In genomic region chr2:60560734-60561649, GRCh38 we compare ENCODE assay signal across 8 cellular contexts. TPM values are rescaled to one million over a fixed set of nuclear protein-coding genes. Genes with fewer than 3 reads are reported as not detected.
A peak's percentile ranks its signal among the peaks of the same experiment; 100 is the strongest.
DNase-seq lines count a peak whose midpoint lies in the region; ATAC-seq, FAIRE-seq and TF ChIP-seq lines count a peak whose summit lies in the region.

No MANE protein-coding gene starts in this region.

- H3K27ac ChIP-seq in RWPE1, result no peak overlapping the region
- no peak overlapping the region for H3K27ac ChIP-seq in foreskin keratinocyte

- peak; percentile 34 for TF ChIP-seq CTCF in RWPE1 (conservative IDR thresholded peaks at IDR 0.05; ENCODE audit: low read depth)
- TF ChIP-seq CTCF in foreskin keratinocyte (conservative IDR thresholded peaks at IDR 0.05), result peak; percentile 71

- H3K27me3 ChIP-seq in foreskin keratinocyte, result peaks cover 33% of the 10 kb centered on the region

- CTCF ChIA-PET in RWPE1 (lab: Yijun Ruan, JAX), result interaction anchor here (0.5 to 2.5 kb wide), 11 partner anchors 9 to 777 kb away, joined by 3 to 24 read pairs (median 3); no protein-coding TSS in a partner anchor

- ATAC-seq in HG03066 (IDR thresholded peaks at IDR 0.05; ENCODE audit: low read depth, unreplicated experiment) (peak; percentile 48), foreskin keratinocyte (peak; percentile 76), HG02763 (IDR thresholded peaks at IDR 0.05; ENCODE audit: unreplicated experiment) (no peak)
- ATAC-seq in stimulated activated naive CD8-positive, alpha-beta T cell treated with anti-CD3 and anti-CD28 coated beads, Interleukin-15, Interleukin-2, amounts not matched to agents 100 U/mL and 50 U/mL, for 24 hours, result peak; percentile 33

- POLR2A ChIA-PET in RWPE1 (lab: Yijun Ruan, JAX; ENCODE audit: low non-redundant PET), result no interaction called here

- DNase-seq in AML-193 (lab: John Stamatoyannopoulos, UW) (peak; percentile 22 to 40), GM12892 (ENCODE audit: insufficient read length) (no peak), RWPE1 (ENCODE audit: low spot score) (peak; percentile 20), foreskin keratinocyte (peak in 1 of 2 donors; percentile 42), NCI-H524 treated with DMSO at 0.1 percent for 48 hours (lab: John Stamatoyannopoulos, UW) (no peak)
- no peak for DNase-seq in stimulated activated naive CD8-positive, alpha-beta T cell treated with anti-CD3 and anti-CD28 coated beads, Interleukin-15, Interleukin-2, amounts not matched to agents 100 U/mL and 50 U/mL, for 24 hours

- TF ChIP-seq POLR2A in GM12892 (IDR thresholded peaks at IDR 0.05; ENCODE audit: low read depth, low read length), result no peak

- FAIRE-seq in GM12892 (lab: Jason Lieb, UNC), result peak; percentile 91

- H3K4me1 ChIP-seq in foreskin keratinocyte, result peaks cover 6% of the 10 kb centered on the region

RNA-seq across cellular contexts. Expression of gene BCL11A, which starts 7.5 kb away (rescaled TPM):
- polyA plus RNA-seq in GM12892 (2012; ENCODE audit: missing spikeins), result 7.2 TPM
- 7.1 and 7.2 TPM in 2 replicates for total RNA-seq in foreskin keratinocyte
- 5.3 and 6.9 TPM in 2 replicates for polyA plus RNA-seq in foreskin keratinocyte

Comparison
In these comparisons a context has a peak if more than half of its experiments do, and no peak if none do; other contexts are left out.
1. DNase-seq: peak in AML-193 (2 of 2) and RWPE1 (single experiment); none in GM12892 (single experiment), stimulated activated naive CD8-positive, alpha-beta T cell treated with anti-CD3 and anti-CD28 coated beads, Interleukin-15, Interleukin-2, amounts not matched to agents 100 U/mL and 50 U/mL, for 24 hours (single experiment) and NCI-H524 treated with DMSO at 0.1 percent for 48 hours (single experiment).